16 cellular contexts compared by ENCODE assay signal in the genomic region with DNA sequence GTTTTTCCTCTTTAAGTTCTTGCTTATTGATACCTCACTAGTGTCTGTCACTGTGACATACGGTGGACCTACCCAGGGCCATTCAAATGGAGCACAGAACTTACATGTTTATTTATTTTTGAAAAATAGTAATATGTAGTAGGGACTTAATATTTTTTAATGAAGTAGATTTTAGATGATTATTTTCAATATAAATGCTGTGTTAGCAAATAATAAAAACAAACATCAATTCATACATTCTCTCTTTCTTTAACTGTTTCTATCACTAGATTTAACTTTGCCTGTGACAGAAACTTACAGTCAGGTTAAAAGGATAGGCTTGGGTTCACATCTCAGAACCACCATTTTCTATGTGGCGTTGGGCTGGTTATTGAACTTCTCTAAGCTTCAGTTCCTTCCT.
DNase-seq lines count a peak whose midpoint lies in the region; ATAC-seq, FAIRE-seq and TF ChIP-seq lines count a peak whose summit lies in the region.
"Had no signal": no experiment of that assay in that cellular context is flagged by ENCODE, and none has a peak within 500 bp of the region (broad histone marks: within the 10 kb centered on the region; RNA-seq: fewer than 3 reads in every experiment).

No MANE protein-coding gene starts in this region.

- TF ChIP-seq EP300 in HepG2 (IDR thresholded peaks at IDR 0.05; ENCODE audit: low read depth in 2 of 2, low read length in 2 of 2) = no peak
- no peak for TF ChIP-seq EP300 in HepG2 (CRISPR knock-in tag; IDR thresholded peaks at IDR 0.05; ENCODE audit: borderline replicate concordance)
- no peak for TF ChIP-seq EP300 in esophagus muscularis mucosa (IDR thresholded peaks at IDR 0.05)

- no peak for ATAC-seq in HepG2
- ATAC-seq in right lobe of liver = no peak
- no peak for ATAC-seq in HG03439 (IDR thresholded peaks at IDR 0.05; ENCODE audit: unreplicated experiment)
- no peak for ATAC-seq in esophagus mucosa
- ATAC-seq in activated naive CD4-positive, alpha-beta T cell treated with anti-CD3 and anti-CD28 coated beads, Interleukin-2, amount 50 U/mL, for 72 hours = no peak

- no peaks in the 10 kb centered on the region for H3K9me3 ChIP-seq in HepG2 (ENCODE audit: low read length)
- no peaks in the 10 kb centered on the region for H3K9me3 ChIP-seq in right lobe of liver
- H3K9me3 ChIP-seq in esophagus muscularis mucosa = no peaks in the 10 kb centered on the region
- H3K9me3 ChIP-seq: Peyer's patch had no signal

- no peaks in the 10 kb centered on the region for H4K20me1 ChIP-seq in HepG2 (ENCODE audit: insufficient read depth, low read length)

- H3K4me3 Mint-ChIP-seq in osteocyte (ENCODE audit: unreplicated experiment) = peak overlapping the region; percentile 66
- H3K4me3 Mint-ChIP-seq: dendritic cell treated with granulocyte-macrophage colony-stimulating factor and Interleukin-4, amounts not matched to agents 40 ng/mL and 50 ng/mL, for 4 days had no signal

- H3K9me3 Mint-ChIP-seq in osteocyte (ENCODE audit: unreplicated experiment) = no peaks in the 10 kb centered on the region
- H3K9me3 Mint-ChIP-seq in activated naive CD4-positive, alpha-beta T cell treated with anti-CD3 and anti-CD28 coated beads, Interleukin-2, amount 50 U/mL, for 72 hours = no peaks in the 10 kb centered on the region
- H3K9me3 Mint-ChIP-seq: dendritic cell treated with granulocyte-macrophage colony-stimulating factor and Interleukin-4, amounts not matched to agents 40 ng/mL and 50 ng/mL, for 4 days had no signal

- H3K4me1 ChIP-seq in HepG2 (ENCODE audit: insufficient read depth, low read length) = peaks cover 12% of the 10 kb centered on the region
- peaks cover 0 to 14% (median 4%) of the 10 kb centered on the region in 4 donors for H3K4me1 ChIP-seq in right lobe of liver
- H3K4me1 ChIP-seq in esophagus muscularis mucosa = peaks cover 37 to 86% (median 79%) of the 10 kb centered on the region in 4 donors
- H3K4me1 ChIP-seq: parathyroid adenoma had no signal

- H3K4me2 ChIP-seq in HepG2 (ENCODE audit: low read depth, low read length) = peak overlapping the region; percentile 42; the same call in 1 of the 2 replicates

- no TSS peak for BruUV-seq in HepG2 (replicated peaks; lab: Mats Ljungman, UMichigan)

- no peak for TF ChIP-seq CTCF in HepG2 (CRISPR knock-in tag; IDR thresholded peaks at IDR 0.05)
- TF ChIP-seq CTCF in right lobe of liver (IDR thresholded peaks at IDR 0.05) = no peak
- no peak for TF ChIP-seq CTCF in esophagus muscularis mucosa (IDR thresholded peaks at IDR 0.05)
- no peak for TF ChIP-seq CTCF in osteocyte (IDR thresholded peaks at IDR 0.05)

- intact Hi-C loops in HepG2 (cut with micrococcal nuclease; ENCODE audit: unreplicated experiment) (no loop called here), right lobe of liver (cut with DNase I) (no loop called here), esophagus muscularis mucosa (cut with DNase I) (no loop called here)

- no peak overlapping the region for H3K4me3 ChIP-seq in HepG2 (replicated peaks in 1 of 3; ENCODE audit: insufficient read depth in 1 of 3, low read depth in 2 of 3, low read length in 3 of 3)
- H3K4me3 ChIP-seq in right lobe of liver = no peak overlapping the region
- H3K4me3 ChIP-seq in esophagus muscularis mucosa = peak overlapping the region in 3 of 4 donors; percentile 19 to 40 (median 39)

- TF ChIP-seq POLR2A in HepG2 (IDR thresholded peaks at IDR 0.05; ENCODE audit: insufficient read depth in 1 of 2, low read depth in 2 of 2, low read length in 2 of 2) = no peak
- no peak for TF ChIP-seq POLR2A in right lobe of liver (IDR thresholded peaks at IDR 0.05)
- TF ChIP-seq POLR2A in esophagus muscularis mucosa (IDR thresholded peaks at IDR 0.05; ENCODE audit: low read depth) = no peak

- 59% methylated on average over 2 of the region's 2 CpGs for WGBS in HepG2 (ENCODE audit: low lambda C conversion rate)
- WGBS in right lobe of liver (ENCODE audit: insufficient coverage, low coverage, low lambda C conversion rate, missing lambda C conversion rate) = 80% methylated on average over 2 of the region's 2 CpGs
- 55% methylated on average over 2 of the region's 2 CpGs for WGBS in esophagus muscularis mucosa

- no peak overlapping the region for H3K9ac ChIP-seq in HepG2 (ENCODE audit: insufficient read depth, low read depth, low read length)
- H3K9ac ChIP-seq: parathyroid adenoma had no signal

- H3K36me3 ChIP-seq in HepG2 (replicated peaks in 1 of 2; ENCODE audit: control insufficient read depth in 1 of 2, insufficient read depth in 2 of 2, low read length in 2 of 2) = no peaks in the 10 kb centered on the region
- no peaks in the 10 kb centered on the region for H3K36me3 ChIP-seq in right lobe of liver
- H3K36me3 ChIP-seq in esophagus muscularis mucosa = peaks cover 0 to 16% (median 3%) of the 10 kb centered on the region in 4 donors
- H3K36me3 ChIP-seq: Peyer's patch, WERI-Rb-1 had no signal

- DNase-seq in HepG2 (ENCODE audit: low spot score) = no peak
- DNase-seq in right lobe of liver = no peak
- DNase-seq in esophagus muscularis mucosa (ENCODE audit: extremely low spot score) = no peak
- DNase-seq in osteocyte (ENCODE audit: extremely low spot score, unreplicated experiment) = no peak
- no peak for DNase-seq in ACHN
- no peak for DNase-seq in activated naive CD4-positive, alpha-beta T cell treated with anti-CD3 and anti-CD28 coated beads, Interleukin-2, amount 50 U/mL, for 72 hours (ENCODE audit: low spot score in 2 of 2)
- DNase-seq: amygdala, GDM1, NCI-H510A treated with DMSO at 0.1 percent for 48 hours, Peyer's patch, substantia nigra, WERI-Rb-1 had no signal

- H3K4me1 Mint-ChIP-seq in osteocyte (ENCODE audit: unreplicated experiment) = peaks cover 42% of the 10 kb centered on the region

- POLR2A ChIA-PET in HepG2 (lab: Yijun Ruan, JAX) = no interaction called here

- no peak for TF ChIP-seq RAD21 in HepG2 (CRISPR knock-in tag; IDR thresholded peaks at IDR 0.05)

- FAIRE-seq in HepG2 (lab: Jason Lieb, UNC) = no peak

- peak overlapping the region; percentile 90 for H3K27ac Mint-ChIP-seq in osteocyte (ENCODE audit: unreplicated experiment)
- H3K27ac Mint-ChIP-seq in activated naive CD4-positive, alpha-beta T cell treated with anti-CD3 and anti-CD28 coated beads, Interleukin-2, amount 50 U/mL, for 72 hours = no peak overlapping the region
- H3K27ac Mint-ChIP-seq: dendritic cell treated with granulocyte-macrophage colony-stimulating factor and Interleukin-4, amounts not matched to agents 40 ng/mL and 50 ng/mL, for 4 days had no signal

- H3K79me2 ChIP-seq in HepG2 (ENCODE audit: insufficient read depth, low read length) = no peaks in the 10 kb centered on the region
- H3K79me2 ChIP-seq: parathyroid adenoma had no signal

- peaks cover 23% of the 10 kb centered on the region for H3K36me3 Mint-ChIP-seq in osteocyte (ENCODE audit: unreplicated experiment)
- no peaks in the 10 kb centered on the region for H3K36me3 Mint-ChIP-seq in activated naive CD4-positive, alpha-beta T cell treated with anti-CD3 and anti-CD28 coated beads, Interleukin-2, amount 50 U/mL, for 72 hours

- H2AFZ ChIP-seq in HepG2 (ENCODE audit: low read length) = no peak overlapping the region
- H2AFZ ChIP-seq: parathyroid adenoma had no signal

- no peak overlapping the region for H3K27ac ChIP-seq in HepG2 (ENCODE audit: extremely low read length, insufficient read depth, low read length)
- H3K27ac ChIP-seq in right lobe of liver = peak overlapping the region in 1 of 3 donors; percentile 6
- peak overlapping the region; percentile 77 to 90 (median 77) for H3K27ac ChIP-seq in esophagus muscularis mucosa (replicated peaks in 1 of 4)
- H3K27ac ChIP-seq: parathyroid adenoma, WERI-Rb-1 had no signal

- no peaks in the 10 kb centered on the region for H3K27me3 Mint-ChIP-seq in osteocyte (ENCODE audit: unreplicated experiment)
- H3K27me3 Mint-ChIP-seq: dendritic cell treated with granulocyte-macrophage colony-stimulating factor and Interleukin-4, amounts not matched to agents 40 ng/mL and 50 ng/mL, for 4 days had no signal

- CTCF ChIA-PET in HepG2 (lab: Yijun Ruan, JAX; ENCODE audit: low intra/inter-chr PET ratio, low total read pairs) = no interaction called here

- no peaks in the 10 kb centered on the region for H3K27me3 ChIP-seq in HepG2 (ENCODE audit: control insufficient read depth in 1 of 2, insufficient read depth in 2 of 2, low read length in 2 of 2)
- no peaks in the 10 kb centered on the region for H3K27me3 ChIP-seq in right lobe of liver
- H3K27me3 ChIP-seq in esophagus muscularis mucosa = no peaks in the 10 kb centered on the region
- H3K27me3 ChIP-seq: Peyer's patch had no signal

- in situ Hi-C loops in HepG2 (cut with HindIII; ENCODE audit: extremely low pct_ligation_motif_present, low pct_unique_long_range_greater_than_20kb) = no loop called here
- in situ Hi-C loops in ACHN (cut with HindIII; ENCODE audit: low pct_ligation_motif_present, low pct_unique_long_range_greater_than_20kb, low sequenced_read_pairs) = no loop called here

TF ChIP-seq in HepG2, 621 proteins besides CTCF, POLR2A, EP300 and RAD21 (continues in another document):
- TF ChIP-seq, protein P1, sequence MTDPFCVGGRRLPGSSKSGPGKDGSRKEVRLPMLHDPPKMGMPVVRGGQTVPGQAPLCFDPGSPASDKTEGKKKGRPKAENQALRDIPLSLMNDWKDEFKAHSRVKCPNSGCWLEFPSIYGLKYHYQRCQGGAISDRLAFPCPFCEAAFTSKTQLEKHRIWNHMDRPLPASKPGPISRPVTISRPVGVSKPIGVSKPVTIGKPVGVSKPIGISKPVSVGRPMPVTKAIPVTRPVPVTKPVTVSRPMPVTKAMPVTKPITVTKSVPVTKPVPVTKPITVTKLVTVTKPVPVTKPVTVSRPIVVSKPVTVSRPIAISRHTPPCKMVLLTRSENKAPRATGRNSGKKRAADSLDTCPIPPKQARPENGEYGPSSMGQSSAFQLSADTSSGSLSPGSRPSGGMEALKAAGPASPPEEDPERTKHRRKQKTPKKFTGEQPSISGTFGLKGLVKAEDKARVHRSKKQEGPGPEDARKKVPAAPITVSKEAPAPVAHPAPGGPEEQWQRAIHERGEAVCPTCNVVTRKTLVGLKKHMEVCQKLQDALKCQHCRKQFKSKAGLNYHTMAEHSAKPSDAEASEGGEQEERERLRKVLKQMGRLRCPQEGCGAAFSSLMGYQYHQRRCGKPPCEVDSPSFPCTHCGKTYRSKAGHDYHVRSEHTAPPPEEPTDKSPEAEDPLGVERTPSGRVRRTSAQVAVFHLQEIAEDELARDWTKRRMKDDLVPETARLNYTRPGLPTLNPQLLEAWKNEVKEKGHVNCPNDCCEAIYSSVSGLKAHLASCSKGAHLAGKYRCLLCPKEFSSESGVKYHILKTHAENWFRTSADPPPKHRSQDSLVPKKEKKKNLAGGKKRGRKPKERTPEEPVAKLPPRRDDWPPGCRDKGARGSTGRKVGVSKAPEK (CRISPR knock-in tag; IDR thresholded peaks at IDR 0.05; ENCODE audit: borderline replicate concordance) = no peak
- TF ChIP-seq ATRX (CRISPR knock-in tag; IDR thresholded peaks at IDR 0.05; ENCODE audit: borderline replicate concordance) (no peak), MAFK (conservative IDR thresholded peaks at IDR 0.05 in 1 of 2, IDR thresholded peaks at IDR 0.05 in 1 of 2; ENCODE audit: low read length in 2 of 2) (peak; percentile 44 to 82; a peak in 3 of 4 replicates), EHMT2 (IDR thresholded peaks at IDR 0.05; ENCODE audit: borderline replicate concordance, low read depth, low read length) (no peak)

Comparison
In these comparisons a context has a peak if more than half of its experiments do, and no peak if none do; other contexts are left out.
1. H3K4me3 ChIP-seq: peak in esophagus muscularis mucosa (3 of 4); none in HepG2 (0 of 3) and right lobe of liver (0 of 3).